In genomic region chr6:134195164-134195906, GRCh38 we compare ENCODE assay signal across 17 cellular contexts.
A peak's percentile ranks its signal among the peaks of the same experiment; 100 is the strongest.
DNase-seq lines count a peak whose midpoint lies in the region; ATAC-seq, FAIRE-seq and TF ChIP-seq lines count a peak whose summit lies in the region.
"Had no signal": no experiment of that assay in that cellular context is flagged by ENCODE, and none has a peak within 500 bp of the region (broad histone marks: within the 10 kb centered on the region; RNA-seq: fewer than 3 reads in every experiment).

No MANE protein-coding gene starts in this region.

- WGBS in K562 (ENCODE audit: insufficient coverage, low coverage, missing lambda C conversion rate) = 2% methylated on average over 3 of the region's 3 CpGs

- ATAC-seq in K562 (peak; percentile 75), HG02885 (IDR thresholded peaks at IDR 0.05; ENCODE audit: poor library complexity, unreplicated experiment) (no peak), GM19324 (IDR thresholded peaks at IDR 0.05; ENCODE audit: low FRiP score, unreplicated experiment) (no peak)
- ATAC-seq: activated CD4-positive, alpha-beta T cell treated with anti-CD3 and anti-CD28 coated beads for 36 hours; effector memory CD8-positive, alpha-beta T cell had no signal

- TF ChIP-seq POLR2A in K562 (conservative IDR thresholded peaks at IDR 0.05) = no peak

- no peaks in the 10 kb centered on the region for H3K27me3 ChIP-seq in K562 (ENCODE audit: control insufficient read depth in 2 of 2, insufficient read depth in 2 of 2, low read length in 2 of 2)
- H3K27me3 ChIP-seq: sigmoid colon, testis had no signal

- peak overlapping the region; percentile 67 for H2AFZ ChIP-seq in K562 (ENCODE audit: low read depth, low read length)

- H3K4me3 ChIP-seq in K562 = no peak overlapping the region
- H3K4me3 ChIP-seq in fibroblast of villous mesenchyme (ENCODE audit: low read depth, low read length) = no peak overlapping the region
- H3K4me3 ChIP-seq: sigmoid colon, testis had no signal

- CTCF ChIA-PET in K562 (lab: Yijun Ruan, JAX; ENCODE audit: low intra/inter-chr PET ratio) = no interaction called here

- TF ChIP-seq EP300 in K562 (IDR thresholded peaks at IDR 0.05; ENCODE audit: low read length) = peak; percentile 96

- peak overlapping the region in 1 of 2 experiments; percentile 59; a peak in 2 of 4 replicates for H3K9ac ChIP-seq in K562 (ENCODE audit: insufficient read depth in 1 of 2, low read depth in 2 of 2, low read length in 2 of 2)

- in situ Hi-C loops in K562 (cut with MboI) = no loop called here

- H3K27ac ChIP-seq in K562 (ENCODE audit: extremely low read depth, low read depth, low read length) = peak overlapping the region; percentile 82
- H3K27ac ChIP-seq: sigmoid colon had no signal

- H3K9me3 ChIP-seq in K562 (replicated peaks; ENCODE audit: control insufficient read depth, insufficient read depth, low read depth, low read length) = no peaks in the 10 kb centered on the region
- H3K9me3 ChIP-seq: sigmoid colon, testis had no signal

- BruUV-seq in K562 (replicated peaks; lab: Mats Ljungman, UMichigan) = no TSS peak

- intact Hi-C loops in K562 (cut with micrococcal nuclease) = loop anchor here (1.0 to 5.0 kb wide), 3 partner anchors 17 to 97 kb away; no protein-coding TSS in a partner anchor

- H3K36me3 ChIP-seq in K562 (ENCODE audit: control insufficient read depth, insufficient read depth, low read length) = no peaks in the 10 kb centered on the region
- H3K36me3 ChIP-seq: sigmoid colon had no signal

- TF ChIP-seq CTCF in K562 (IDR thresholded peaks at IDR 0.05 in 2 of 3, conservative IDR thresholded peaks at IDR 0.05 in 1 of 3; ENCODE audit: insufficient read depth in 2 of 3, low read depth in 1 of 3, low read length in 3 of 3) = no peak
- no peak for TF ChIP-seq CTCF in fibroblast of villous mesenchyme (IDR thresholded peaks at IDR 0.05; ENCODE audit: insufficient read depth, low read depth, low read length)

- no peaks in the 10 kb centered on the region for H4K20me1 ChIP-seq in K562 (replicated peaks; ENCODE audit: control insufficient read depth, insufficient read depth, low read length)

- peak in 46 of 76 experiments; percentile 13 to 94 (median 82) for DNase-seq in HUDEP-2 (lab: John Stamatoyannopoulos, UW; ENCODE audit: unreplicated experiment in 76 of 76)
- peak; percentile 22 to 84 (median 48) for DNase-seq in K562 (ENCODE audit: extremely low read depth in 1 of 4, low spot score in 3 of 4)
- DNase-seq in fibroblast of villous mesenchyme (ENCODE audit: low read depth) = peak; percentile 42
- peak; percentile 40 for DNase-seq in stromal cell of bone marrow (ENCODE audit: low read depth)
- DNase-seq in anterior cingulate cortex (lab: John Stamatoyannopoulos, UW) = no peak
- DNase-seq in NCI-H1105 (lab: John Stamatoyannopoulos, UW) = no peak
- DNase-seq: activated CD4-positive, alpha-beta T cell treated with anti-CD3 and anti-CD28 coated beads for 36 hours; effector memory CD8-positive, alpha-beta T cell; H9; NCI-H1694; NCI-H446 treated with DMSO at 0.1 percent for 48 hours; SHP77; sigmoid colon; stimulated activated CD4-positive, alpha-beta T cell treated with anti-CD3 and anti-CD28 coated beads, Interleukin-4, amount 100 ng/mL, for 1 hour; testis had no signal

- POLR2A ChIA-PET in K562 (lab: Yijun Ruan, JAX) = interaction anchor here (0.6 to 1.6 kb wide), 9 partner anchors 9 to 769 kb away, joined by 3 to 8 read pairs (median 3); no protein-coding TSS in a partner anchor

- H3K4me1 ChIP-seq in K562 (replicated peaks in 1 of 2; ENCODE audit: control insufficient read depth in 2 of 2, insufficient read depth in 2 of 2, low read length in 2 of 2) = peaks cover 30 to 45% of the 10 kb centered on the region in 2 experiments
- H3K4me1 ChIP-seq: testis had no signal

- no peaks in the 10 kb centered on the region for H3K79me2 ChIP-seq in K562 (ENCODE audit: control insufficient read depth, insufficient read depth, low read length)

- no peak for TF ChIP-seq RAD21 in K562 (CRISPR knock-in tag; conservative IDR thresholded peaks at IDR 0.05 in 1 of 2, IDR thresholded peaks at IDR 0.05 in 1 of 2)

- peak; percentile 87 for FAIRE-seq in K562 (lab: Jason Lieb, UNC)

- no peaks in the 10 kb centered on the region for H3K9me1 ChIP-seq in K562 (ENCODE audit: control insufficient read depth, insufficient read depth, low read length)

- H3K4me2 ChIP-seq in K562 (ENCODE audit: insufficient read depth, low read length) = peak overlapping the region; percentile 59; the same call in 1 of the 2 replicates

TF ChIP-seq in K562, 482 proteins besides CTCF, POLR2A, EP300 and RAD21 (continues in another document):
- TF ChIP-seq TAL1 (IDR thresholded peaks at IDR 0.05) = peak; percentile 90
- peak; percentile 65 for TF ChIP-seq POLR2AphosphoS5 (IDR thresholded peaks at IDR 0.05; ENCODE audit: control insufficient read depth, insufficient read depth, low read depth, low read length)
- peak; percentile 82 for TF ChIP-seq GATAD2B (IDR thresholded peaks at IDR 0.05; ENCODE audit: borderline replicate concordance)
- TF ChIP-seq ATF4 (CRISPR knock-in tag; IDR thresholded peaks at IDR 0.05) = no peak
- peak; percentile 99 for TF ChIP-seq SMAD4 (CRISPR knock-in tag; conservative IDR thresholded peaks at IDR 0.05)
- no peak for TF ChIP-seq NFXL1 (CRISPR knock-in tag; IDR thresholded peaks at IDR 0.05)
- TF ChIP-seq SREBF1 (IDR thresholded peaks at IDR 0.05; ENCODE audit: borderline replicate concordance, low read depth, low read length) = no peak
- TF ChIP-seq CXXC5 (CRISPR knock-in tag; IDR thresholded peaks at IDR 0.05) = peak; percentile 26; the same call in 1 of the 2 replicates
- no peak for TF ChIP-seq TGIF2 (CRISPR knock-in tag; IDR thresholded peaks at IDR 0.05)
- TF ChIP-seq, protein P1, sequence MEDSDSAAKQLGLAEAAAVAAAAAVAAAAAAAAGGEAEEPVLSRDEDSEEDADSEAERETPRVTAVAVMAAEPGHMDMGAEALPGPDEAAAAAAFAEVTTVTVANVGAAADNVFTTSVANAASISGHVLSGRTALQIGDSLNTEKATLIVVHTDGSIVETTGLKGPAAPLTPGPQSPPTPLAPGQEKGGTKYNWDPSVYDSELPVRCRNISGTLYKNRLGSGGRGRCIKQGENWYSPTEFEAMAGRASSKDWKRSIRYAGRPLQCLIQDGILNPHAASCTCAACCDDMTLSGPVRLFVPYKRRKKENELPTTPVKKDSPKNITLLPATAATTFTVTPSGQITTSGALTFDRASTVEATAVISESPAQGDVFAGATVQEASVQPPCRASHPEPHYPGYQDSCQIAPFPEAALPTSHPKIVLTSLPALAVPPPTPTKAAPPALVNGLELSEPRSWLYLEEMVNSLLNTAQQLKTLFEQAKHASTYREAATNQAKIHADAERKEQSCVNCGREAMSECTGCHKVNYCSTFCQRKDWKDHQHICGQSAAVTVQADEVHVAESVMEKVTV (CRISPR knock-in tag; IDR thresholded peaks at IDR 0.05) = no peak
- TF ChIP-seq JUND (IDR thresholded peaks at IDR 0.05; ENCODE audit: borderline replicate concordance, low read depth, low read length) = peak; percentile 29; the same call in 1 of the 2 replicates
- TF ChIP-seq JUND (tag; IDR thresholded peaks at IDR 0.05; ENCODE audit: borderline replicate concordance, low read depth, low read length) = peak; percentile 54; the same call in 1 of the 3 replicates
- peak; percentile 19 for TF ChIP-seq NEUROD1 (IDR thresholded peaks at IDR 0.05; ENCODE audit: borderline replicate concordance, low read depth, low read length, partially characterized antibody)
- TF ChIP-seq KLF16 (IDR thresholded peaks at IDR 0.05) = peak; percentile 64; the same call in 1 of the 2 replicates
- TF ChIP-seq, protein P2, sequence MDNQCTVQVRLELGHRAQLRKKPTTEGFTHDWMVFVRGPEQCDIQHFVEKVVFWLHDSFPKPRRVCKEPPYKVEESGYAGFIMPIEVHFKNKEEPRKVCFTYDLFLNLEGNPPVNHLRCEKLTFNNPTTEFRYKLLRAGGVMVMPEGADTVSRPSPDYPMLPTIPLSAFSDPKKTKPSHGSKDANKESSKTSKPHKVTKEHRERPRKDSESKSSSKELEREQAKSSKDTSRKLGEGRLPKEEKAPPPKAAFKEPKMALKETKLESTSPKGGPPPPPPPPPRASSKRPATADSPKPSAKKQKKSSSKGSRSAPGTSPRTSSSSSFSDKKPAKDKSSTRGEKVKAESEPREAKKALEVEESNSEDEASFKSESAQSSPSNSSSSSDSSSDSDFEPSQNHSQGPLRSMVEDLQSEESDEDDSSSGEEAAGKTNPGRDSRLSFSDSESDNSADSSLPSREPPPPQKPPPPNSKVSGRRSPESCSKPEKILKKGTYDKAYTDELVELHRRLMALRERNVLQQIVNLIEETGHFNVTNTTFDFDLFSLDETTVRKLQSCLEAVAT (IDR thresholded peaks at IDR 0.05) = no peak
- no peak for TF ChIP-seq ZNF121 (CRISPR knock-in tag; conservative IDR thresholded peaks at IDR 0.05)
- no peak for TF ChIP-seq UBTF (IDR thresholded peaks at IDR 0.05; ENCODE audit: borderline replicate concordance in 1 of 2, low read depth in 2 of 2, low read length in 2 of 2)

Comparison
In these comparisons a context has a peak if more than half of its experiments do, and no peak if none do; other contexts are left out.
1. DNase-seq: peak in HUDEP-2 (46 of 76), K562 (4 of 4), fibroblast of villous mesenchyme (single experiment) and stromal cell of bone marrow (single experiment); none in anterior cingulate cortex (0 of 58) and NCI-H1105 (single experiment).